In the genomic region with DNA sequence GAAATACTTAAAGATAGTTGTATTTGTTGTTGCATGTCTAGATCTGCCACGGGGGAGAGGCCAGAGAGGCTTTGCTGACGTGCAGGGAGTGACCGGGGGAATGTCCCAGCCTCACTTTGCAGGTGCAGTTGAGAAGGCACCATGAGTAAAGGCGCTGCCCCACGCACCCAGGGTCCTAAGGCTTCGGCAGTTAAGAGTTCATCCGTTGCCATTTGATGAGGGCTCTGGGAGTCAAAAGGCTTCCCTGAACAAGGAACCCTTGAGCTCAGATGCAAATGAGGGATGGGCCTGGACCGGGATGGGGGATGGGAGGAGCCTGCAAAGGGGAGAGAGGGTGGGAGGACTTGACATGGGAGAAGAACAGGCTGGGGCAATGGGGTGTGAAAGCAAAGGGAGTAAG, we compare ENCODE assay signal across 11 cellular contexts. TPM values are rescaled to one million over a fixed set of nuclear protein-coding genes. Genes with fewer than 3 reads are reported as not detected.
DNase-seq lines count a peak whose midpoint lies in the region; ATAC-seq and TF ChIP-seq lines count a peak whose summit lies in the region.
"Had no signal": no experiment of that assay in that cellular context is flagged by ENCODE, and none has a peak within 500 bp of the region (broad histone marks: within the 10 kb centered on the region; RNA-seq: fewer than 3 reads in every experiment).

No MANE protein-coding gene starts in this region.

- H3K4me1 ChIP-seq in gastrocnemius medialis, result peaks cover 22 to 27% of the 10 kb centered on the region in 2 donors
- H3K4me1 ChIP-seq: testis had no signal

- peaks cover 14% of the 10 kb centered on the region for H3K4me1 Mint-ChIP-seq in HFFc6 (ENCODE audit: low read depth)

- no peak overlapping the region for H3K4me3 Mint-ChIP-seq in HFFc6
- H3K4me3 Mint-ChIP-seq: activated naive CD8-positive, alpha-beta T cell treated with anti-CD3 and anti-CD28 coated beads, Interleukin-2, amount 10 ng/mL, durations not matched to agents 7 days and 5 days had no signal

- intact Hi-C loops in gastrocnemius medialis (cut with DNase I; ENCODE audit: low total_unique reads), result no loop called here

- no peak for TF ChIP-seq CTCF in GM10266 (IDR thresholded peaks at IDR 0.05; ENCODE audit: control insufficient read depth, insufficient read depth, low read depth, missing control alignments)
- TF ChIP-seq CTCF in gastrocnemius medialis (IDR thresholded peaks at IDR 0.05 in 4 of 5, conservative IDR thresholded peaks at IDR 0.05 in 1 of 5), result no peak
- no peak for TF ChIP-seq CTCF in HFFc6 (IDR thresholded peaks at IDR 0.05)

- peaks cover 15% of the 10 kb centered on the region for H3K9me3 Mint-ChIP-seq in HFFc6

- H3K9me3 ChIP-seq in gastrocnemius medialis, result no peaks in the 10 kb centered on the region
- H3K9me3 ChIP-seq: testis had no signal

- ATAC-seq in GM21576 (IDR thresholded peaks at IDR 0.05; ENCODE audit: unreplicated experiment) (peak; percentile 89), gastrocnemius medialis (no peak), HG03097 (IDR thresholded peaks at IDR 0.05; ENCODE audit: low FRiP score, unreplicated experiment) (no peak)

- no peak overlapping the region for H3K27ac Mint-ChIP-seq in HFFc6
- H3K27ac Mint-ChIP-seq: activated naive CD8-positive, alpha-beta T cell treated with anti-CD3 and anti-CD28 coated beads, Interleukin-2, amount 10 ng/mL, durations not matched to agents 7 days and 5 days had no signal

- no peak overlapping the region for H3K4me3 ChIP-seq in gastrocnemius medialis
- H3K4me3 ChIP-seq: testis had no signal

- in situ Hi-C loops in gastrocnemius medialis (cut with MboI; ENCODE audit: low sequenced_read_pairs in 4 of 4), result no loop called here

- H3K27ac ChIP-seq in gastrocnemius medialis, result peak overlapping the region in 1 of 4 donors; percentile 16
- H3K27ac ChIP-seq: testis had no signal

- H3K27me3 Mint-ChIP-seq in HFFc6 (ENCODE audit: insufficient read depth), result no peaks in the 10 kb centered on the region; the same call in 1 of the 2 replicates
- H3K27me3 Mint-ChIP-seq: activated naive CD8-positive, alpha-beta T cell treated with anti-CD3 and anti-CD28 coated beads, Interleukin-2, amount 10 ng/mL, durations not matched to agents 7 days and 5 days had no signal

- peaks cover 37% of the 10 kb centered on the region for H3K36me3 Mint-ChIP-seq in HFFc6 (ENCODE audit: low read depth)

- DNase-seq in GM10266 (ENCODE audit: extremely low spot score) (peak; percentile 64), NCI-H526 (lab: John Stamatoyannopoulos, UW) (peak; percentile 95 to 96), mesenteric fat pad (ENCODE audit: low spot score) (peak; percentile 68), retina (no peak), gastrocnemius medialis (no peak), HFFc6 (no peak)
- DNase-seq: activated naive CD8-positive, alpha-beta T cell treated with anti-CD3 and anti-CD28 coated beads, Interleukin-2, amount 10 ng/mL, durations not matched to agents 7 days and 5 days; DMS 273 treated with DMSO at 0.1 percent for 48 hours; testis had no signal

- H3K27me3 ChIP-seq in gastrocnemius medialis, result no peaks in the 10 kb centered on the region
- H3K27me3 ChIP-seq: testis had no signal

- no peak for TF ChIP-seq POLR2A in gastrocnemius medialis (IDR thresholded peaks at IDR 0.05)

- no peaks in the 10 kb centered on the region for H3K36me3 ChIP-seq in gastrocnemius medialis

RNA-seq across cellular contexts. Expression of a gene that starts 20.4 kb away (rescaled TPM):
- 27.4 TPM for total RNA-seq in mesenteric fat pad
- total RNA-seq in gastrocnemius medialis, result 10 to 100 TPM; 22.4 to 33.7 (median 29.1) TPM
- 10 to 100 TPM; 22.9 to 28.1 (median 24.5) TPM for total RNA-seq in HFFc6 (2021; fragmentation: NEBNext Ultra II Directional; extraction: Animal tissue kit (Norgen Biotek cat#: 25700))

Comparison
In these comparisons a context has a peak if more than half of its experiments do, and no peak if none do; other contexts are left out.
1. DNase-seq: peak in GM10266 (single experiment), NCI-H526 (2 of 2) and mesenteric fat pad (single experiment); none in retina (single experiment), gastrocnemius medialis (0 of 2) and HFFc6 (single experiment).